Comparison of ENCODE assay signal across 1 cellular context in genomic region chr21:44887126-44887806, GRCh38.
TF ChIP-seq lines count a peak whose summit lies in the region.

No MANE protein-coding gene starts in this region.

TF ChIP-seq in H1, 55 proteins besides CTCF, POLR2A, EP300 and RAD21:
- TF ChIP-seq CTBP2 (IDR thresholded peaks at IDR 0.05; ENCODE audit: borderline replicate concordance, insufficient read depth, insufficient read length, low read length) (no peak), TEAD4 (IDR thresholded peaks at IDR 0.05; ENCODE audit: low read depth, low read length) (no peak), USF2 (IDR thresholded peaks at IDR 0.05; ENCODE audit: low read length) (no peak), RNF2 (IDR thresholded peaks at IDR 0.05; ENCODE audit: borderline replicate concordance, low read depth, low read length, missing control alignments, poor library complexity, severe bottlenecking) (no peak), RFX5 (IDR thresholded peaks at IDR 0.05; ENCODE audit: borderline replicate concordance, low read depth, low read length) (no peak), BCL11A (IDR thresholded peaks at IDR 0.05; ENCODE audit: low read depth in 2 of 2, low read length in 2 of 2) (no peak), CEBPB (IDR thresholded peaks at IDR 0.05; ENCODE audit: low read depth, low read length) (no peak), CBX5 (IDR thresholded peaks at IDR 0.05; ENCODE audit: low read depth, low read length) (no peak), POU5F1 (IDR thresholded peaks at IDR 0.05; ENCODE audit: low read depth, low read length) (no peak), ZNF274 (IDR thresholded peaks at IDR 0.05; ENCODE audit: borderline replicate concordance, extremely low read depth, low read length) (no peak), CREB1 (IDR thresholded peaks at IDR 0.05) (no peak), JUND (IDR thresholded peaks at IDR 0.05; ENCODE audit: low read length) (no peak), JUN (IDR thresholded peaks at IDR 0.05; ENCODE audit: low read depth, low read length) (no peak), SIRT6 (IDR thresholded peaks at IDR 0.05; ENCODE audit: low read length) (no peak), BRCA1 (IDR thresholded peaks at IDR 0.05; ENCODE audit: low read depth, low read length) (no peak), KDM1A (IDR thresholded peaks at IDR 0.05; ENCODE audit: borderline replicate concordance, low read length) (no peak), BACH1 (IDR thresholded peaks at IDR 0.05; ENCODE audit: low read length) (no peak)
